11 cellular contexts compared by ENCODE assay signal in the genomic region with DNA sequence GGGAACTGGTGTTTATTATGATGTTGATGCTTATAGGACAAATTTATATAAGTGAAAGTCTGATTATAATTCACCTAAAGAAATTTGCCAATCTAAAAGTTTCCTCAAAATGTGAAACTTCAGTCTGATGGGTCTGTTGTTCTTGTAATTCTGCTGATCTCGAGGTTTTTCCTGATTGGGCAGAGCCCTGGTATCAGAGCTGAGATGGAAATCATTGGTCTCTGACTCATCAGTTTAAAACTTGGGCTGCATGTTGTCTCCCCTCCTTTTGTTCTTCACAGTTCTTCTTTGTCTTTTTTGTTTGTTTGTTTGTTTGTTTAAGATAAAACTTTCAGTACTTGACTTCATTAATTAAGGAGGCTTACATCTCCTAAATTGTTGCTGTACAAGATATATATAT. TPM values are rescaled to one million over a fixed set of nuclear protein-coding genes. Genes with fewer than 3 reads are reported as not detected.
DNase-seq lines count a peak whose midpoint lies in the region; ATAC-seq, FAIRE-seq and TF ChIP-seq lines count a peak whose summit lies in the region.
"Had no signal": no experiment of that assay in that cellular context is flagged by ENCODE, and none has a peak within 500 bp of the region (broad histone marks: within the 10 kb centered on the region; RNA-seq: fewer than 3 reads in every experiment).

No MANE protein-coding gene starts in this region.

- no peak for ATAC-seq in HG02623 (IDR thresholded peaks at IDR 0.05; ENCODE audit: unreplicated experiment)

- no peaks in the 10 kb centered on the region for H3K27me3 Mint-ChIP-seq in astrocyte (ENCODE audit: low read depth, unreplicated experiment)
- H3K27me3 Mint-ChIP-seq: naive B cell had no signal

- H3K4me1 ChIP-seq in KMS-11 (ENCODE audit: low read depth, poor library complexity, severe bottlenecking): peaks cover 39% of the 10 kb centered on the region
- H3K4me1 ChIP-seq in astrocyte (ENCODE audit: insufficient read depth, low read length): peaks cover 3% of the 10 kb centered on the region

- H4K20me1 ChIP-seq in KMS-11 (ENCODE audit: insufficient read depth): no peaks in the 10 kb centered on the region
- H4K20me1 ChIP-seq in astrocyte (ENCODE audit: insufficient read depth, low read length): peaks cover 63% of the 10 kb centered on the region

- H3K4me2 ChIP-seq in KMS-11: peak overlapping the region; percentile 40
- H3K4me2 ChIP-seq in astrocyte (ENCODE audit: low read length): no peak overlapping the region

- H3K36me3 ChIP-seq in KMS-11 (ENCODE audit: insufficient read depth) (no peaks in the 10 kb centered on the region), astrocyte (ENCODE audit: insufficient read depth, low read length) (no peaks in the 10 kb centered on the region)

- no peak for TF ChIP-seq CTCF in KMS-11 (conservative IDR thresholded peaks at IDR 0.05; ENCODE audit: low read depth, low read length)
- no peak for TF ChIP-seq CTCF in astrocyte (IDR thresholded peaks at IDR 0.05; ENCODE audit: insufficient read depth, low read depth, low read length)

- no peaks in the 10 kb centered on the region for H3K9me3 Mint-ChIP-seq in astrocyte (ENCODE audit: unreplicated experiment)
- H3K9me3 Mint-ChIP-seq: naive B cell had no signal

- no peaks in the 10 kb centered on the region for H3K9me3 ChIP-seq in astrocyte (ENCODE audit: insufficient read depth, low read depth, low read length)

- FAIRE-seq in astrocyte (lab: Jason Lieb, UNC) (no peak), GM12891 (lab: Jason Lieb, UNC) (no peak)
- FAIRE-seq: TTC549 had no signal

- H3K27ac ChIP-seq in KMS-11 (no peak overlapping the region; the same call in 1 of the 2 replicates), astrocyte (ENCODE audit: low read depth, low read length) (no peak overlapping the region)

- H3K27me3 ChIP-seq in KMS-11 (ENCODE audit: insufficient read depth, low read depth) (no peaks in the 10 kb centered on the region), astrocyte (ENCODE audit: insufficient read depth, low read length) (no peaks in the 10 kb centered on the region)

- H3K9ac ChIP-seq in KMS-11 (no peak overlapping the region), astrocyte (ENCODE audit: low read length) (no peak overlapping the region)

- no peaks in the 10 kb centered on the region for H3K36me3 Mint-ChIP-seq in astrocyte (ENCODE audit: low read depth, unreplicated experiment)
- H3K36me3 Mint-ChIP-seq: naive B cell had no signal

- H2AFZ ChIP-seq in KMS-11 (ENCODE audit: low read depth) (no peak overlapping the region), astrocyte (ENCODE audit: low read depth, low read length) (no peak overlapping the region)

- H3K79me2 ChIP-seq in KMS-11 (ENCODE audit: insufficient read depth, low read depth) (peaks cover 32% of the 10 kb centered on the region; the same call in 1 of the 2 replicates), astrocyte (ENCODE audit: insufficient read depth, low read length) (peaks cover 71% of the 10 kb centered on the region)

- H3K4me1 Mint-ChIP-seq in astrocyte (ENCODE audit: low read depth, unreplicated experiment): peaks cover 21% of the 10 kb centered on the region

- no peak for TF ChIP-seq POLR2A in GM12891 (IDR thresholded peaks at IDR 0.05; ENCODE audit: low read depth, low read length)

- H3K4me3 Mint-ChIP-seq in astrocyte (ENCODE audit: unreplicated experiment): no peak overlapping the region

- H3K27ac Mint-ChIP-seq in astrocyte (ENCODE audit: unreplicated experiment): peak overlapping the region; percentile 8

- DNase-seq in Daoy (ENCODE audit: low read depth): peak; percentile 56
- peak; percentile 48 for DNase-seq in astrocyte (ENCODE audit: low read depth)
- DNase-seq in iPS DF 19.7 (ENCODE audit: low read depth, low spot score): peak; percentile 9
- no peak for DNase-seq in GM12891 (ENCODE audit: insufficient read length, low spot score)
- DNase-seq in NCI-H1436 treated with DMSO at 0.1 percent for 48 hours (lab: John Stamatoyannopoulos, UW): no peak
- DNase-seq in GF-D8 (lab: John Stamatoyannopoulos, UW): no peak
- DNase-seq: naive B cell, NCI-H2081 treated with DMSO at 0.1 percent for 48 hours had no signal

- no peak overlapping the region for H3K4me3 ChIP-seq in KMS-11 (IDR thresholded peaks at IDR 0.05; ENCODE audit: insufficient read depth, low read depth, low read length)
- H3K4me3 ChIP-seq in astrocyte (ENCODE audit: insufficient read depth, low read depth, low read length): no peak overlapping the region

TF ChIP-seq in GM12891, 5 proteins besides CTCF, POLR2A, EP300 and RAD21:
- TF ChIP-seq PAX5 (IDR thresholded peaks at IDR 0.05; ENCODE audit: insufficient read depth, low read length, severe bottlenecking): no peak
- no peak for TF ChIP-seq POU2F2 (IDR thresholded peaks at IDR 0.05; ENCODE audit: low read depth, low read length)
- no peak for TF ChIP-seq TAF1 (IDR thresholded peaks at IDR 0.05; ENCODE audit: low read depth, low read length)
- TF ChIP-seq POLR2AphosphoS5 (IDR thresholded peaks at IDR 0.05; ENCODE audit: low read depth, low read length): no peak
- no peak for TF ChIP-seq SPI1 (IDR thresholded peaks at IDR 0.05; ENCODE audit: low read depth, low read length)

RNA-seq across cellular contexts. Expression of a gene that starts 5.9 kb away (rescaled TPM):
- total RNA-seq in Daoy (2014; rRNA removed; shearing (Covaris generic)): 21.4 and 22.5 TPM in 2 replicates
- 22.1 and 27.3 TPM in 2 replicates for total RNA-seq in astrocyte
- polyA plus RNA-seq in GM12891 (2012; ENCODE audit: low read depth, missing spikeins): 16.5 TPM

Comparison
In these comparisons a context has a peak if more than half of its experiments do, and no peak if none do; other contexts are left out.
1. DNase-seq: peak in Daoy (single experiment), astrocyte (single experiment) and iPS DF 19.7 (single experiment); none in GM12891 (single experiment), NCI-H1436 treated with DMSO at 0.1 percent for 48 hours (single experiment) and GF-D8 (single experiment).